In the genomic region with DNA sequence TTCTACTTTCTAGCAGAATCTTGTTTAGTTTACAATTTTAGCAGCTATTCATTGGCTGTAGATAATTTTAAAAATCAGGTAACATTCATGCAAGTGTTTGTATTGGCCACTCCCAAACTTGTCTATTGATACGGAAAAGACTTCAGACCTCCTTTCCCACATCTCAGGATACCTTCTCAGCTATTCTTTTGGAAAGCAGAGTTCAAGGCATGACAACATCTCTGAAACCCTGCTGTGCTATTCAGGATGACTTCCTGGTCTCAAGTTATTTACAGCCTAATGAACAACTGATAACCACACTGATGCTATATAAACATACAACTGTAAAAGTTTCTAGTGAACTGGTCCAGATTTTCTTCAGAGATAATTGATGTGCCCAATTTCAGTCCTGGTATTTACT, we compare ENCODE assay signal across 23 cellular contexts.
"Had no signal": no experiment of that assay in that cellular context is flagged by ENCODE, and none has a peak within 500 bp of the region (broad histone marks: within the 10 kb centered on the region; RNA-seq: fewer than 3 reads in every experiment).

No MANE protein-coding gene starts in this region.

- H3K4me3 ChIP-seq: adrenal gland had no signal

- H3K4me1 ChIP-seq: adrenal gland had no signal

- H3K27me3 Mint-ChIP-seq: activated CD4-positive, alpha-beta T cell treated with anti-CD3 and anti-CD28 coated beads for 36 hours; activated CD8-positive, alpha-beta T cell treated with anti-CD3 and anti-CD28 coated beads for 36 hours; activated naive CD4-positive, alpha-beta T cell treated with anti-CD3 and anti-CD28 coated beads, Interleukin-2, amount 10 ng/mL, durations not matched to agents 7 days and 5 days; activated naive CD8-positive, alpha-beta T cell treated with anti-CD3 and anti-CD28 coated beads, Interleukin-2, amount 10 ng/mL, durations not matched to agents 7 days and 5 days; T-helper 17 cell had no signal

- H3K27ac ChIP-seq: adrenal gland had no signal

- ATAC-seq: activated CD4-positive, alpha-beta T cell treated with anti-CD3 and anti-CD28 coated beads for 36 hours; activated CD8-positive, alpha-beta T cell treated with anti-CD3 and anti-CD28 coated beads for 36 hours; activated T-cell treated with anti-CD3 and anti-CD28 coated beads, Interleukin-2, amount 50 U/mL, for 72 hours; PC-3; T-helper 17 cell had no signal

- H3K36me3 ChIP-seq: adrenal gland had no signal

- H3K9me3 ChIP-seq: adrenal gland had no signal

- H3K4me3 Mint-ChIP-seq: activated CD4-positive, alpha-beta T cell treated with anti-CD3 and anti-CD28 coated beads for 36 hours; activated CD8-positive, alpha-beta T cell treated with anti-CD3 and anti-CD28 coated beads for 36 hours; activated naive CD4-positive, alpha-beta T cell treated with anti-CD3 and anti-CD28 coated beads, Interleukin-2, amount 10 ng/mL, durations not matched to agents 7 days and 5 days; activated naive CD8-positive, alpha-beta T cell treated with anti-CD3 and anti-CD28 coated beads, Interleukin-2, amount 10 ng/mL, durations not matched to agents 7 days and 5 days; activated T-cell treated with anti-CD3 and anti-CD28 coated beads, Interleukin-2, amount 50 U/mL, for 72 hours had no signal

- H3K27me3 ChIP-seq: adrenal gland had no signal

- H3K4me1 Mint-ChIP-seq: activated CD4-positive, alpha-beta T cell treated with anti-CD3 and anti-CD28 coated beads for 36 hours; activated naive CD4-positive, alpha-beta T cell treated with anti-CD3 and anti-CD28 coated beads, Interleukin-2, amount 10 ng/mL, durations not matched to agents 7 days and 5 days; activated naive CD8-positive, alpha-beta T cell treated with anti-CD3 and anti-CD28 coated beads, Interleukin-2, amount 10 ng/mL, durations not matched to agents 7 days and 5 days had no signal

- H3K9me3 Mint-ChIP-seq: activated CD8-positive, alpha-beta T cell treated with anti-CD3 and anti-CD28 coated beads for 36 hours; activated naive CD4-positive, alpha-beta T cell treated with anti-CD3 and anti-CD28 coated beads, Interleukin-2, amount 10 ng/mL, durations not matched to agents 7 days and 5 days; activated naive CD8-positive, alpha-beta T cell treated with anti-CD3 and anti-CD28 coated beads, Interleukin-2, amount 10 ng/mL, durations not matched to agents 7 days and 5 days; activated T-cell treated with anti-CD3 and anti-CD28 coated beads, Interleukin-2, amount 50 U/mL, for 72 hours; activated T-helper 2 cell treated with anti-CD3 and anti-CD28 coated beads, Interferon-gamma antibody, Interleukin-2, Interleukin-4, amounts not matched to agents 10 μg/mL and 5 μg/mL and 100 μg/mL, durations not matched to agents 14 hours and 24 hours and 36 hours had no signal

- H3K27ac Mint-ChIP-seq: activated CD4-positive, alpha-beta T cell treated with anti-CD3 and anti-CD28 coated beads for 36 hours; activated CD8-positive, alpha-beta T cell treated with anti-CD3 and anti-CD28 coated beads for 36 hours; activated naive CD4-positive, alpha-beta T cell treated with anti-CD3 and anti-CD28 coated beads, Interleukin-2, amount 10 ng/mL, durations not matched to agents 7 days and 5 days; activated naive CD8-positive, alpha-beta T cell treated with anti-CD3 and anti-CD28 coated beads, Interleukin-2, amount 10 ng/mL, durations not matched to agents 7 days and 5 days; activated T-cell treated with anti-CD3 and anti-CD28 coated beads, Interleukin-2, amount 50 U/mL, for 72 hours; activated T-helper 2 cell treated with anti-CD3 and anti-CD28 coated beads, Interferon-gamma antibody, Interleukin-2, Interleukin-4, amounts not matched to agents 10 μg/mL and 5 μg/mL and 100 μg/mL, durations not matched to agents 14 hours and 24 hours and 36 hours; T-helper 17 cell had no signal

- DNase-seq: activated CD4-positive, alpha-beta T cell treated with anti-CD3 and anti-CD28 coated beads for 36 hours; activated CD4-positive, alpha-beta T cell treated with anti-CD3 and anti-CD28 coated beads, Interleukin-2, amount 50 U/mL, for 1 hour; activated CD4-positive, CD25-positive, alpha-beta regulatory T cell; activated CD8-positive, alpha-beta memory T cell treated with anti-CD3 and anti-CD28 coated beads, Interleukin-2, amount 50 U/mL, for 4 hours; activated CD8-positive, alpha-beta T cell treated with anti-CD3 and anti-CD28 coated beads for 36 hours; activated gamma-delta T cell treated with Interleukin-2 at 50 U/mL for 16 hours; activated naive CD4-positive, alpha-beta T cell treated with anti-CD3 and anti-CD28 coated beads, Interleukin-2, amount 10 ng/mL, durations not matched to agents 7 days and 5 days; activated naive CD8-positive, alpha-beta T cell treated with anti-CD3 and anti-CD28 coated beads, Interleukin-2, amount 10 ng/mL, durations not matched to agents 7 days and 5 days; activated T-cell treated with anti-CD3 and anti-CD28 coated beads, Interleukin-2, amount 50 U/mL, for 72 hours; adrenal gland; anterior cingulate cortex; central memory CD4-positive, alpha-beta T cell; Karpas-422; NCI-H1105 treated with DMSO at 0.1 percent for 48 hours; NCI-H1436 treated with DMSO at 0.1 percent for 48 hours; NCI-H187; NCI-H2081; NCI-H510A treated with DMSO at 0.1 percent for 48 hours; PC-3; SHP77 treated with DMSO at 0.1 percent for 48 hours; T-helper 17 cell; T-helper 9 cell had no signal
